8 cellular contexts compared by ENCODE assay signal in genomic region chr2:242031481-242032019, GRCh38.
A peak's percentile ranks its signal among the peaks of the same experiment; 100 is the strongest.
DNase-seq lines count a peak whose midpoint lies in the region; ATAC-seq and TF ChIP-seq lines count a peak whose summit lies in the region.

No MANE protein-coding gene starts in this region.

- H3K9me3 Mint-ChIP-seq in chondrocyte (ENCODE audit: low read depth), result no peaks in the 10 kb centered on the region

- peaks cover 3% of the 10 kb centered on the region for H3K4me1 Mint-ChIP-seq in chondrocyte (ENCODE audit: low read depth)

- TF ChIP-seq CTCF in HFF-Myc (IDR thresholded peaks at IDR 0.05; ENCODE audit: low read depth, low read length, missing control alignments), result no peak
- TF ChIP-seq CTCF in chondrocyte (IDR thresholded peaks at IDR 0.05), result no peak

- H3K36me3 Mint-ChIP-seq in chondrocyte (ENCODE audit: low read depth), result no peaks in the 10 kb centered on the region

- no peak overlapping the region for H3K4me3 Mint-ChIP-seq in chondrocyte (ENCODE audit: unreplicated experiment)

- peaks cover 61% of the 10 kb centered on the region for H3K27me3 Mint-ChIP-seq in chondrocyte (ENCODE audit: low read depth)

- H3K4me3 ChIP-seq in HFF-Myc (replicated peaks; ENCODE audit: low read depth, low read length), result no peak overlapping the region

- peak; percentile 26 for DNase-seq in HFF-Myc (ENCODE audit: extremely low read depth, low read depth)
- peak; percentile 76 for DNase-seq in chondrocyte (ENCODE audit: low spot score)
- peak; percentile 22 for DNase-seq in stimulated activated CD4-positive, alpha-beta T cell treated with anti-CD3 and anti-CD28 coated beads, Interleukin-4, amount 100 ng/mL, for 1 hour
- DNase-seq in dermis blood vessel endothelial cell, result no peak
- DNase-seq in NCI-H2107 (lab: John Stamatoyannopoulos, UW), result no peak
- no peak for DNase-seq in SIG-M5 (lab: John Stamatoyannopoulos, UW)

- peak; percentile 88 to 95 for ATAC-seq in activated CD4-positive, CD25-positive, alpha-beta regulatory T cell treated with anti-CD3 and anti-CD28 coated beads, Interleukin-2, amount 50 U/mL, for 24 hours
- ATAC-seq in HG03108 (IDR thresholded peaks at IDR 0.05; ENCODE audit: unreplicated experiment), result no peak

- H3K27ac Mint-ChIP-seq in chondrocyte (ENCODE audit: unreplicated experiment), result no peak overlapping the region

Comparison
In these comparisons a context has a peak if more than half of its experiments do, and no peak if none do; other contexts are left out.
1. DNase-seq: peak in HFF-Myc (single experiment), chondrocyte (single experiment) and stimulated activated CD4-positive, alpha-beta T cell treated with anti-CD3 and anti-CD28 coated beads, Interleukin-4, amount 100 ng/mL, for 1 hour (single experiment); none in dermis blood vessel endothelial cell (single experiment), NCI-H2107 (single experiment) and SIG-M5 (single experiment).